In the genomic region with DNA sequence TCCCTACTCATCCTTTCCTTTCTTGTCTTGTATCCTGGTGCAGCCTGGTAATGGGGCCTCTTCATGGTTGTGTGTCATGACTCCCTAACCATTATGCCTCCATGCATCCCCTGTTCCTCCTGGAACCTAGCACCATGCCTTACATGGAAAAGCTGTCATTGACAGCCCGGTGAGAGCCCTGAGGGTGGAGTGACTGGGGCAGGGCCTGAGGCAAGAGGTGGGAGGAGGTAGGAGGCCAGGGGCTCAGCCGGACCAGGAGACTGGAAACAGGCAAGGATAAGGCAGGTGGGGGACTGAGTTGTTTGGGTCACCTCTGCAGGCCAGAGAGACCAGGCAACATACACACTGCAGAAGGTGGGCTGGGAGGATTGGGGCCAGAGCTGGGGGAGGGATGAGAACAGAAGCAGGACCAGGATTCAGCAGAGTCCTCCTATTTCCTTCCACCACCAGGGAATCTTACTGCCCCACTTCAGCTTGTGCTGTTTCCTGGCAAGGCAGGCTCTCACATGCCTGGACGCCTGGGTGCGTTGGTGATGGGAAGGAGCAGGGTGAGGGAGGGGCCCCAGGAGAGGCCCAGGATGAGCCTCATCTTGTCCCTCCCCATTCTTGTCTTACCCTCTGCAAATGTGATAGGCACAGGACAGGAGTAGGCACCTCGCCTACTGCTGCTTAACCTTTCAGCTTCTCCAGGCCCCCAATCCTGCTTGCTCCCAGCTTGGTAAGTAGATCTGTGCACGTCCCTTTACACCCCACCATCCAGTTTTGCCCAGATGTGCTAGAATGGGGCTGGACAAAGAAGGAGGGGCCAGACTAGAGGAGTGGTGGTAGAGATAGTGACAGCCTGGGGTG, we compare ENCODE assay signal across 9 cellular contexts. TPM values are rescaled to one million over a fixed set of nuclear protein-coding genes. Genes with fewer than 3 reads are reported as not detected.
DNase-seq lines count a peak whose midpoint lies in the region; ATAC-seq and TF ChIP-seq lines count a peak whose summit lies in the region.
"Had no signal": no experiment of that assay in that cellular context is flagged by ENCODE, and none has a peak within 500 bp of the region (broad histone marks: within the 10 kb centered on the region; RNA-seq: fewer than 3 reads in every experiment).

Gene LTB4R2, plus strand, starts transcription at position 603 of the 849 bp plus-strand sequence. CDS start 525 bp downstream, outside the sequence.

- TF ChIP-seq CTCF in breast epithelium (IDR thresholded peaks at IDR 0.05): no peak
- no peak for TF ChIP-seq CTCF in mesothelial cell of epicardium (IDR thresholded peaks at IDR 0.05; ENCODE audit: unreplicated experiment)
- TF ChIP-seq CTCF in uterus (IDR thresholded peaks at IDR 0.05): no peak

- H3K27ac ChIP-seq in right cardiac atrium (ENCODE audit: low read length) (peak within 1 kb of the TSS; percentile 10), breast epithelium (peak within 1 kb of the TSS; percentile 90 to 91), uterus (peak within 1 kb of the TSS; percentile 78 to 80)

- WGBS in right cardiac atrium: 61% methylated on average over 6 of the region's 6 CpGs

- H3K9me3 Mint-ChIP-seq in mesothelial cell of epicardium: no peaks in the 10 kb centered on the region

- H3K27me3 ChIP-seq in right cardiac atrium (ENCODE audit: control insufficient read depth, insufficient read depth): no peaks in the 10 kb centered on the region
- H3K27me3 ChIP-seq in breast epithelium: no peaks in the 10 kb centered on the region
- no peaks in the 10 kb centered on the region for H3K27me3 ChIP-seq in uterus

- H3K36me3 Mint-ChIP-seq in mesothelial cell of epicardium: peaks cover 16% of the 10 kb centered on the region

- DNase-seq in right cardiac atrium (peak in 1 of 3 donors; percentile 48), left ventricle myocardium superior (no peak), breast epithelium (ENCODE audit: low spot score in 2 of 2) (no peak), mesothelial cell of epicardium (ENCODE audit: low spot score in 2 of 2, unreplicated experiment in 2 of 2) (no peak), uterus (no peak), activated gamma-delta T cell (lab: John Stamatoyannopoulos, UW) (no peak), ACHN (no peak)
- DNase-seq: NCI-H82 had no signal

- peak within 1 kb of the TSS; percentile 45 for H3K4me3 ChIP-seq in right cardiac atrium (ENCODE audit: low read length)
- H3K4me3 ChIP-seq in breast epithelium: peak within 1 kb of the TSS; percentile 55 to 77 (median 61)
- peak within 1 kb of the TSS; percentile 32 to 61 for H3K4me3 ChIP-seq in uterus

- TF ChIP-seq POLR2A in breast epithelium (IDR thresholded peaks at IDR 0.05) (no peak), uterus (IDR thresholded peaks at IDR 0.05) (no peak)

- H3K27ac Mint-ChIP-seq in mesothelial cell of epicardium: no peak within 1 kb of the TSS

- H3K36me3 ChIP-seq in breast epithelium (peaks cover under 1% of the 10 kb centered on the region), uterus (no peaks in the 10 kb centered on the region)

- ATAC-seq in right cardiac atrium (no peak), left ventricle myocardium superior (no peak), GM18858 (IDR thresholded peaks at IDR 0.05; ENCODE audit: unreplicated experiment) (no peak)

- intact Hi-C loops in right cardiac atrium (cut with DNase I): no loop called here
- intact Hi-C loops in left ventricle myocardium superior (cut with micrococcal nuclease): no loop called here
- intact Hi-C loops in breast epithelium (cut with DNase I; ENCODE audit: low total_unique reads): loop anchor here (10.0 kb wide), 1 partner anchor 65 kb away; the partner anchor contains the start of gene TINF2
- intact Hi-C loops in uterus (cut with DNase I; ENCODE audit: low total_unique reads): no loop called here

- no peaks in the 10 kb centered on the region for H3K27me3 Mint-ChIP-seq in mesothelial cell of epicardium (ENCODE audit: low read depth)

- peaks cover 2% of the 10 kb centered on the region for H3K4me1 Mint-ChIP-seq in mesothelial cell of epicardium

- H3K9me3 ChIP-seq in right cardiac atrium (ENCODE audit: control insufficient read depth, low read length) (no peaks in the 10 kb centered on the region), breast epithelium (no peaks in the 10 kb centered on the region), uterus (no peaks in the 10 kb centered on the region)

- H3K4me3 Mint-ChIP-seq in mesothelial cell of epicardium: no peak within 1 kb of the TSS

- peaks cover 6% of the 10 kb centered on the region for H3K4me1 ChIP-seq in right cardiac atrium (ENCODE audit: control insufficient read depth, insufficient read depth, low read length)
- peaks cover 12 to 19% of the 10 kb centered on the region in 2 donors for H3K4me1 ChIP-seq in breast epithelium
- peaks cover 5 to 11% of the 10 kb centered on the region in 2 donors for H3K4me1 ChIP-seq in uterus

- in situ Hi-C loops in ACHN (cut with HindIII; ENCODE audit: low pct_ligation_motif_present, low pct_unique_long_range_greater_than_20kb, low sequenced_read_pairs): no loop called here

RNA-seq across cellular contexts. Expression of gene LTB4R2, which starts in this region (rescaled TPM):
- total RNA-seq in right cardiac atrium: 1 to 10 TPM; 1.2 to 2.1 (median 1.4) TPM
- 0.66 TPM for polyA plus RNA-seq in right cardiac atrium
- 1.5 TPM for total RNA-seq in left ventricle myocardium superior
- 10 to 100 TPM in 1 of 3 donors, 1 to 10 TPM in 2; 8.5 to 11.1 (median 9.4) TPM for total RNA-seq in breast epithelium
- total RNA-seq in mesothelial cell of epicardium: 13.0 to 14.9 TPM (median 14.8 TPM) in 3 replicates
- total RNA-seq in uterus: 1 to 10 TPM in 3 of 4 donors, not detected in 1; 1.0 to 7.1 (median 5.6) TPM

Comparison
In these comparisons a context has a peak if more than half of its experiments do, and no peak if none do; other contexts are left out.
1. H3K27ac ChIP-seq: peak in every context shown above with its lines; median percentile 90 in breast epithelium; 79 in uterus; 10 in right cardiac atrium.